13 cellular contexts compared by ENCODE assay signal in the genomic region with DNA sequence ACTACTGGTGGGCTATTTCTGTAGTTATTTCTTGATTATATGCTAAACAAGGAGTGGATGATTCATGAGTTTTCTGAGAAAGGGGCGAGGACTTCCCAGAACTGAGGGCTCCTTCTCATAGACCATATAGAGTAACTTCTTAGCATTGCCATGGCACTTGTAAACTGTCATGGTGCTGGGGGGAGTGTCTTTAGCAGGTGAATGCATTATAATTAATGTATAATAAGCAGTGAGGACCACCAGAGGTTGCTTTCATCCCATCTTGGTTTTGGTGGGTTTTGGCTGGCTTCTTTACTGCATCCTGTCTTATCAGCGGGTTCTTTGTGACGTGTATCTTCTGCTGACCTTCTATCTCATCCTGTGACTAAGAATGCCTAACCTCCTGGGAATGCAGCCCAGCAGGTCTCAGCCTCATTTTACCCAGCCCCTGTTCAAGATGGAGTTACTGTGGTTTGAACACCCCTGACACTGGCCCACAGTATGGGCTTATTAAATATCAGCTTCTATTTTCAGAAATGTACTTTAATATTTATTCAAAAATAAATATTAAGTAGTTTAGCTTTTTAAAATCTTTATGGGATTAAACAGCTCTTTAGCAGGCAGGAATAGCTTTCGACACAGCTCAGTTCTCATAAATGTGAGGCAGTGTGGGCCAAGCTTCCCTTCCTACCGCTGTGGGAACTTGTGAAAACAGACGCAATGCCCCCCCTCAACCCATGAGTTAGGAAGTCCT. TPM values are rescaled to one million over a fixed set of nuclear protein-coding genes. Genes with fewer than 3 reads are reported as not detected.
A peak's percentile ranks its signal among the peaks of the same experiment; 100 is the strongest.
DNase-seq lines count a peak whose midpoint lies in the region; ATAC-seq, FAIRE-seq and TF ChIP-seq lines count a peak whose summit lies in the region.
"Had no signal": no experiment of that assay in that cellular context is flagged by ENCODE, and none has a peak within 500 bp of the region (broad histone marks: within the 10 kb centered on the region; RNA-seq: fewer than 3 reads in every experiment).

No MANE protein-coding gene starts in this region.

- H3K4me3 ChIP-seq in PC-9 (no peak overlapping the region), smooth muscle cell (no peak overlapping the region)

- no peak for ATAC-seq in GM18867 (IDR thresholded peaks at IDR 0.05; ENCODE audit: unreplicated experiment)
- ATAC-seq: left lobe of liver; stimulated activated memory B cell treated with anti-CD40 and anti-IgM and Interleukin-4, amounts not matched to agents 10 μg/mL and 1 μg/mL and 100 μg/mL, for 72 hours had no signal

- H2AFZ ChIP-seq in PC-9 (no peak overlapping the region), smooth muscle cell (ENCODE audit: low read depth) (peak overlapping the region; percentile 47)

- H3K27ac ChIP-seq in PC-9 (peak overlapping the region; percentile 63), smooth muscle cell (ENCODE audit: low read depth) (peak overlapping the region; percentile 84)

- no peak for TF ChIP-seq POLR2A in GM12891 (IDR thresholded peaks at IDR 0.05; ENCODE audit: low read depth, low read length)

- 31% methylated on average over 6 of the region's 6 CpGs for WGBS in smooth muscle cell (ENCODE audit: low lambda C conversion rate)

- H3K9ac ChIP-seq in smooth muscle cell (ENCODE audit: low read depth) = peak overlapping the region; percentile 60

- H3K9me3 ChIP-seq in PC-9 (ENCODE audit: insufficient read depth, low read depth) (0 out of 2 replicates have a peak, but pooled peaks cover 8% of the 10 kb centered on the region), smooth muscle cell (replicated peaks; ENCODE audit: low read depth) (no peaks in the 10 kb centered on the region)

- DNase-seq in CD1c-positive myeloid dendritic cell (ENCODE audit: extremely low spot score) (peak; percentile 29), PC-9 (peak; percentile 32 to 42), smooth muscle cell (lab: John Stamatoyannopoulos, UW; ENCODE audit: unreplicated experiment) (no peak), GM12891 (ENCODE audit: insufficient read length, low spot score) (no peak), posterior cingulate gyrus (no peak)
- DNase-seq in activated naive CD4-positive, alpha-beta T cell treated with anti-CD3 and anti-CD28 coated beads, Interleukin-2, amount 50 U/mL, for 16 hours = peak; percentile 15
- no peak for DNase-seq in central memory CD4-positive, alpha-beta T cell
- DNase-seq: AML-193; effector memory CD4-positive, alpha-beta T cell had no signal

- no peaks in the 10 kb centered on the region for H3K9me2 ChIP-seq in PC-9 (ENCODE audit: insufficient read depth)

- no TSS peak for BruUV-seq in PC-9 (replicated peaks; lab: Mats Ljungman, UMichigan)

- TF ChIP-seq CTCF in PC-9 (conservative IDR thresholded peaks at IDR 0.05) = no peak
- TF ChIP-seq CTCF in smooth muscle cell (IDR thresholded peaks at IDR 0.05; ENCODE audit: borderline replicate concordance, insufficient read depth, poor library complexity, severe bottlenecking) = no peak

- POLR2A ChIA-PET in PC-9 (lab: Charles Lee; ENCODE audit: unreplicated experiment) = interaction anchor here (0.5 to 0.6 kb wide), 3 partner anchors 8 to 759 kb away, joined by 3 to 28 read pairs (median 3); a partner anchor contains a TSS

- H3K79me2 ChIP-seq in PC-9 (ENCODE audit: low read depth) (no peaks in the 10 kb centered on the region), smooth muscle cell (ENCODE audit: low read depth) (no peaks in the 10 kb centered on the region)

- H3F3A ChIP-seq in PC-9 (ENCODE audit: insufficient read depth, low read depth) (peaks cover 13% of the 10 kb centered on the region), smooth muscle cell (ENCODE audit: low read depth) (peaks cover 38% of the 10 kb centered on the region)

- H3K36me3 ChIP-seq in PC-9 (ENCODE audit: low read depth) (peaks cover 4% of the 10 kb centered on the region; the same call in 1 of the 2 replicates), smooth muscle cell (ENCODE audit: low read depth) (no peaks in the 10 kb centered on the region)

- intact Hi-C loops in PC-9 (cut with micrococcal nuclease; ENCODE audit: unreplicated experiment) (no loop called here), posterior cingulate gyrus (cut with DNase I) (no loop called here)

- H3K4me2 ChIP-seq in PC-9 = peak overlapping the region; percentile 27; the same call in 1 of the 2 replicates
- peak overlapping the region; percentile 9 for H3K4me2 ChIP-seq in smooth muscle cell

- H4K20me1 ChIP-seq in PC-9 (ENCODE audit: insufficient read depth) (no peaks in the 10 kb centered on the region), smooth muscle cell (ENCODE audit: low read depth) (no peaks in the 10 kb centered on the region)

- H3K27me3 ChIP-seq in PC-9 (ENCODE audit: insufficient read depth, low read depth) (no peaks in the 10 kb centered on the region), smooth muscle cell (ENCODE audit: low read depth) (no peaks in the 10 kb centered on the region)

- CTCF ChIA-PET in PC-9 (lab: Charles Lee) = interaction anchor here (0.6 kb wide), 2 partner anchors 879 to 1019 kb away, joined by 4 read pairs; no protein-coding TSS in a partner anchor

- H3K4me1 ChIP-seq in PC-9 (replicated peaks; ENCODE audit: insufficient read depth) = peaks cover 22% of the 10 kb centered on the region
- H3K4me1 ChIP-seq in smooth muscle cell (ENCODE audit: low read depth) = peaks cover 2% of the 10 kb centered on the region

- FAIRE-seq in GM12891 (lab: Jason Lieb, UNC) = no peak
- FAIRE-seq: GM18507 had no signal

TF ChIP-seq in GM12891, 5 proteins besides CTCF, POLR2A, EP300 and RAD21:
- TF ChIP-seq POLR2AphosphoS5 (IDR thresholded peaks at IDR 0.05; ENCODE audit: low read depth, low read length) = no peak
- TF ChIP-seq SPI1 (IDR thresholded peaks at IDR 0.05; ENCODE audit: low read depth, low read length) = no peak
- TF ChIP-seq TAF1 (IDR thresholded peaks at IDR 0.05; ENCODE audit: low read depth, low read length) = no peak
- TF ChIP-seq PAX5 (IDR thresholded peaks at IDR 0.05; ENCODE audit: insufficient read depth, low read length, severe bottlenecking) = no peak
- TF ChIP-seq POU2F2 (IDR thresholded peaks at IDR 0.05; ENCODE audit: low read depth, low read length) = no peak

RNA-seq across cellular contexts. Expression of a gene that starts 44.4 kb away (rescaled TPM):
- total RNA-seq in PC-9 (2021) (50.3 and 52.9 TPM in 2 replicates), smooth muscle cell (1.7 and 2.6 TPM in 2 replicates)
- 2.9 and 4.0 TPM in 2 replicates for polyA plus RNA-seq in smooth muscle cell
- 2.0 TPM for polyA plus RNA-seq in GM12891 (2012; ENCODE audit: low read depth, missing spikeins)

RNA-seq across cellular contexts. Expression of a gene that starts 55.5 kb away (rescaled TPM):
- total RNA-seq in PC-9 (2021) (74.7 and 87.7 TPM in 2 replicates), smooth muscle cell (6.6 and 10.5 TPM in 2 replicates)
- 13.6 and 15.5 TPM in 2 replicates for polyA plus RNA-seq in smooth muscle cell
- polyA plus RNA-seq in GM12891 (2012; ENCODE audit: low read depth, missing spikeins) = 5.3 TPM

Comparison
In these comparisons a context has a peak if more than half of its experiments do, and no peak if none do; other contexts are left out.
1. DNase-seq: peak in CD1c-positive myeloid dendritic cell (single experiment), PC-9 (2 of 2) and activated naive CD4-positive, alpha-beta T cell treated with anti-CD3 and anti-CD28 coated beads, Interleukin-2, amount 50 U/mL, for 16 hours (single experiment); none in smooth muscle cell (single experiment), GM12891 (single experiment), central memory CD4-positive, alpha-beta T cell (single experiment) and posterior cingulate gyrus (0 of 10).
2. RNA of a gene that starts 44.4 kb away (total RNA-seq): 50.3 to 52.9 TPM in PC-9; 1.7 to 2.6 TPM in smooth muscle cell; every median in the first group is over 10 times any median in the second.